1 cellular context compared by ENCODE assay signal in the genomic region with DNA sequence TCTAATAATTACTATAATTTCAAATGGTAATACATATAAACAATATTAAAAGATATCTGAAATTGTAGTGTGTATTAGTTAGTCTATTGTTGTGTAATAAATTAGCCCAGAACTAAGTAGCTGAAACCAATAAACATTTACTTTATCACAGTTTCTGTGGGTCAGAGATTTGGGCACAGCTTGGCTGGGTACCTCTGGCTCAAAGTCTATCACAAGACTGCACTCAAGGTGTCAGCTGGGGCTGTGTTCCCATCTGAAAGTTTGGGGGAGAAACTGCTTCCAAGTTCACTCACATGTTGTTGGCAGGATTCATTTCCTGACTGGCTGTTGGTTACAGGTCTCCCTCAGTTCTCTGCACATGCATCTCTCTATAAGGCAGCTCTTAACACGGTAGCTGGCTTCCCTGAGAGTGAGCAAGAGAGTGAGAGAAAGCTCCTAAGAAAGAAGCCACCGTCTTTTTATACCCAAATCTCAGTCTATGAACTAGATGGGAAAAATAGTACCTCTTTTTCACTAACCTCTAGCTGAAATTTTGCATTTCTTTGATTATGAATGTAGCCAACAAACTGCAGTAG.
TF ChIP-seq lines count a peak whose summit lies in the region.

No MANE protein-coding gene starts in this region.

TF ChIP-seq in A549, 52 proteins besides CTCF, POLR2A, EP300 and RAD21 (continued from another document):
- TF ChIP-seq PBX3 (IDR thresholded peaks at IDR 0.05): no peak
- TF ChIP-seq HOXA7 (CRISPR knock-in tag; IDR thresholded peaks at IDR 0.05): no peak
- no peak for TF ChIP-seq GATA3 (IDR thresholded peaks at IDR 0.05; ENCODE audit: borderline replicate concordance)
- TF ChIP-seq MAFK (IDR thresholded peaks at IDR 0.05; ENCODE audit: partially characterized antibody): no peak
- no peak for TF ChIP-seq KDM5A (IDR thresholded peaks at IDR 0.05)
